Comparison of ENCODE assay signal across 24 cellular contexts in the genomic region with DNA sequence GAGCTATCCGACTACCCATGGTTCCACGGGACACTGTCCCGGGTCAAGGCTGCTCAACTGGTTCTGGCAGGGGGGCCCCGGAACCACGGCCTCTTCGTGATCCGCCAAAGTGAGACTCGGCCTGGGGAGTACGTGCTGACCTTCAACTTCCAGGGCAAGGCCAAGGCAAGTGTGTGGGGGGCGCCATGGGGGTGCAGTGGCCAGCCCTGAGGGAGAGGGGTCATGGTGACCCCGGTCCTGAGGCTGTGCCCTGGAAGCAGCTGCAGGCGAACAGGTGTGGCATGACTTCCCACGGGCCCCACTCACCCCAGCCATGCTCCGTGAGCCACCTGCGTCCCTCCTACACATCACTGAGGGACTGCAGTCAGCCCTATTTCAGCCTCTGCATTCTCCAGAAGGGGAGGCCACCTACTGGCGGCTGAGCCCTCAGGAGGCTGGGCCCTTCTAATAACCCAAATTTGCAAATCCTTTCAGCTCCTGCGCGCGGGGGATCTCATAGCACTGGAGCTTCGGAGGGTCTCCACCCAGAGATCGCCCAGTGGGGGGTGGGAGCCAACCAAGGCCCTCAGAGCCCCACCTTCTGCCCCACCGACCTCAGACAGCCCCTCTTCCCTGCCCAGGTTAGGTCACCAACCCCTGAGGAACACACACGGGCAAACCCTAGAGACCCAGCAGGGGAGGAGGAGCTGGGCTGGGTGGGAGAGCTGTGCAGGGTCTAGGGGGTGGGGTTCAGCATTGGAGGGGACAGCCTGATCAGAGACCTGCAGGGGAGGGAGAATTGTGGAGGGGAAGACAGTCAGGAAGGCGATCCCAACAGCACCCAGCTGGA. TPM values are rescaled to one million over a fixed set of nuclear protein-coding genes. Genes with fewer than 3 reads are reported as not detected.
DNase-seq lines count a peak whose midpoint lies in the region; ATAC-seq and TF ChIP-seq lines count a peak whose summit lies in the region.
"Had no signal": no experiment of that assay in that cellular context is flagged by ENCODE, and none has a peak within 500 bp of the region (broad histone marks: within the 10 kb centered on the region; RNA-seq: fewer than 3 reads in every experiment).

No MANE protein-coding gene starts in this region.

- H3K36me3 Mint-ChIP-seq in CD8-positive, alpha-beta T cell = no peaks in the 10 kb centered on the region

- no peaks in the 10 kb centered on the region for H3K4me1 ChIP-seq in CD8-positive, alpha-beta T cell (ENCODE audit: insufficient read depth, low read length)
- no peaks in the 10 kb centered on the region for H3K4me1 ChIP-seq in Panc1 (ENCODE audit: control insufficient read depth, insufficient read depth, low read length)
- H3K4me1 ChIP-seq in SJCRH30 = no peaks in the 10 kb centered on the region
- H3K4me1 ChIP-seq: uterus had no signal

- CTCF ChIA-PET in CD8-positive, alpha-beta T cell (lab: Charles Lee) = interaction anchor here (0.6 to 0.8 kb wide), 2 partner anchors 8 to 80 kb away, joined by 3 to 7 read pairs; no protein-coding TSS in a partner anchor
- CTCF ChIA-PET in Panc1 (lab: Charles Lee) = no interaction called here

- H3K27me3 Mint-ChIP-seq in CD8-positive, alpha-beta T cell (ENCODE audit: low read depth) = peaks cover 11% of the 10 kb centered on the region
- H3K27me3 Mint-ChIP-seq: brain had no signal

- H3K27ac ChIP-seq in CD8-positive, alpha-beta T cell (ENCODE audit: low read depth, low read length) = no peak overlapping the region
- no peak overlapping the region for H3K27ac ChIP-seq in Panc1 (ENCODE audit: low read length)
- no peak overlapping the region for H3K27ac ChIP-seq in SJCRH30
- H3K27ac ChIP-seq: esophagus squamous epithelium, uterus had no signal

- ATAC-seq in CD8-positive, alpha-beta T cell = no peak
- 0 out of 2 replicates have a peak, but pooled peaks have one; percentile 54 for ATAC-seq in Panc1
- ATAC-seq: activated CD4-positive, alpha-beta T cell treated with anti-CD3 and anti-CD28 coated beads for 36 hours had no signal

- H3K4me1 Mint-ChIP-seq in CD8-positive, alpha-beta T cell (ENCODE audit: low read depth) = peaks cover 2% of the 10 kb centered on the region
- H3K4me1 Mint-ChIP-seq: activated CD4-positive, alpha-beta T cell treated with anti-CD3 and anti-CD28 coated beads for 36 hours; brain had no signal

- H3K9me3 ChIP-seq in CD8-positive, alpha-beta T cell (ENCODE audit: low read length) = no peaks in the 10 kb centered on the region
- H3K9me3 ChIP-seq in Panc1 (ENCODE audit: control insufficient read depth, insufficient read depth, low read depth, low read length) (no peaks in the 10 kb centered on the region), SJCRH30 (replicated peaks) (no peaks in the 10 kb centered on the region)
- H3K9me3 ChIP-seq: esophagus squamous epithelium, stomach, uterus had no signal

- no peak overlapping the region for H3K4me3 Mint-ChIP-seq in CD8-positive, alpha-beta T cell
- H3K4me3 Mint-ChIP-seq: activated CD4-positive, alpha-beta T cell treated with anti-CD3 and anti-CD28 coated beads for 36 hours; brain had no signal

- peak overlapping the region; percentile 27 for H3K27ac Mint-ChIP-seq in CD8-positive, alpha-beta T cell
- H3K27ac Mint-ChIP-seq: activated CD4-positive, alpha-beta T cell treated with anti-CD3 and anti-CD28 coated beads for 36 hours; brain had no signal

- no peaks in the 10 kb centered on the region for H3K27me3 ChIP-seq in CD8-positive, alpha-beta T cell (ENCODE audit: insufficient read depth, low read length)
- H3K27me3 ChIP-seq in Panc1 (ENCODE audit: control insufficient read depth, insufficient read depth, low read length) (no peaks in the 10 kb centered on the region), SJCRH30 (no peaks in the 10 kb centered on the region)
- H3K27me3 ChIP-seq: uterus had no signal

- H3K36me3 ChIP-seq in CD8-positive, alpha-beta T cell (ENCODE audit: insufficient read depth, low read length) = no peaks in the 10 kb centered on the region
- no peaks in the 10 kb centered on the region for H3K36me3 ChIP-seq in Panc1 (ENCODE audit: control insufficient read depth, insufficient read depth, low read length)
- H3K36me3 ChIP-seq in SJCRH30 = peaks cover 57% of the 10 kb centered on the region
- H3K36me3 ChIP-seq: uterus had no signal

- in situ Hi-C loops in GM13976 (cut with MboI; ENCODE audit: low sequenced_read_pairs, unreplicated experiment) = no loop called here
- in situ Hi-C loops in Panc1 (cut with HindIII; ENCODE audit: low pct_unique_long_range_greater_than_20kb, low sequenced_read_pairs) = no loop called here

- intact Hi-C loops in CD8-positive, alpha-beta T cell (cut with DNase I, micrococcal nuclease) = no loop called here
- intact Hi-C loops in Panc1 (cut with micrococcal nuclease; ENCODE audit: unreplicated experiment) = no loop called here

- POLR2A ChIA-PET in CD8-positive, alpha-beta T cell (lab: Charles Lee) = no interaction called here
- POLR2A ChIA-PET in Panc1 (lab: Charles Lee) = no interaction called here

- no peak for DNase-seq in CD8-positive, alpha-beta T cell
- no peak for DNase-seq in GM13976 (ENCODE audit: low spot score)
- DNase-seq in Panc1 (ENCODE audit: low read depth, low spot score) = no peak
- DNase-seq in iPS-NIHi7 (ENCODE audit: extremely low spot score) = peak; percentile 56
- DNase-seq in SIG-M5 (lab: John Stamatoyannopoulos, UW) = no peak
- DNase-seq in mesenteric fat pad (ENCODE audit: low spot score) = no peak
- no peak for DNase-seq in activated CD4-positive, alpha-beta T cell treated with anti-CD3 and anti-CD28 coated beads, Interleukin-2, amount 50 U/mL, for 48 hours
- no peak for DNase-seq in SJCRH30
- DNase-seq: activated CD4-positive, alpha-beta T cell treated with anti-CD3 and anti-CD28 coated beads for 36 hours; activated CD8-positive, alpha-beta memory T cell treated with anti-CD3 and anti-CD28 coated beads, Interleukin-2, amount 50 U/mL, for 48 hours; activated naive CD4-positive, alpha-beta T cell treated with Interleukin-2 at 50 U/mL for 16 hours; COR-L47; esophagus squamous epithelium; GDM1; head of caudate nucleus; KBM-7; NCI-H1417 treated with DMSO at 0.1 percent for 48 hours; stomach; T1000; uterus had no signal

- TF ChIP-seq CTCF in CD8-positive, alpha-beta T cell (IDR thresholded peaks at IDR 0.05) = no peak
- TF ChIP-seq CTCF in GM13976 (IDR thresholded peaks at IDR 0.05; ENCODE audit: borderline replicate concordance, control extremely low read depth, extremely low read depth, insufficient read depth, missing control alignments) = peak; percentile 26
- no peak for TF ChIP-seq CTCF in Panc1 (IDR thresholded peaks at IDR 0.05)

- no peak overlapping the region for H3K4me3 ChIP-seq in CD8-positive, alpha-beta T cell (ENCODE audit: low read depth, low read length)
- H3K4me3 ChIP-seq in Panc1 (ENCODE audit: low read depth in 2 of 2, low read length in 2 of 2) (no peak overlapping the region), SJCRH30 (no peak overlapping the region)
- H3K4me3 ChIP-seq: esophagus squamous epithelium, stomach, uterus had no signal

- no peaks in the 10 kb centered on the region for H3K9me3 Mint-ChIP-seq in CD8-positive, alpha-beta T cell
- H3K9me3 Mint-ChIP-seq: brain had no signal

- no TSS peak for BruUV-seq in Panc1 (replicated peaks; lab: Mats Ljungman, UMichigan)

RNA-seq across cellular contexts. Expression of gene SH2B2, which starts 30.8 kb away (rescaled TPM):
- total RNA-seq in CD8-positive, alpha-beta T cell = 1 to 10 TPM in 1 of 2 experiments, under 1 TPM in 1; 0.72 to 1.8 TPM
- total RNA-seq in Panc1 (2021; ENCODE audit: unreplicated experiment) (2.8 TPM), mesenteric fat pad (8.9 TPM)
- 7.4 TPM for polyA plus RNA-seq in Panc1 (2012; ENCODE audit: insufficient read length)
- 12.3 and 13.4 TPM in 2 replicates for total RNA-seq in SJCRH30 (2014; rRNA removed; shearing (Covaris generic))

RNA-seq across cellular contexts. Expression of gene SPDYE6, which starts 38.8 kb away (rescaled TPM):
- not detected for total RNA-seq in CD8-positive, alpha-beta T cell
- not detected for total RNA-seq in Panc1 (2021; ENCODE audit: unreplicated experiment)
- polyA plus RNA-seq in Panc1 (2012; ENCODE audit: insufficient read length) = 2.7 TPM
- total RNA-seq in mesenteric fat pad = not detected
- total RNA-seq in SJCRH30 (2014; rRNA removed; shearing (Covaris generic)) = not detected in 2 replicates
- total RNA-seq: activated CD4-positive, alpha-beta T cell treated with anti-CD3 and anti-CD28 coated beads for 36 hours; esophagus squamous epithelium; renal cortical epithelial cell; stomach; uterus had no signal
- polyA plus RNA-seq: keratinocyte, neural cell, stomach had no signal
